In the genomic region with DNA sequence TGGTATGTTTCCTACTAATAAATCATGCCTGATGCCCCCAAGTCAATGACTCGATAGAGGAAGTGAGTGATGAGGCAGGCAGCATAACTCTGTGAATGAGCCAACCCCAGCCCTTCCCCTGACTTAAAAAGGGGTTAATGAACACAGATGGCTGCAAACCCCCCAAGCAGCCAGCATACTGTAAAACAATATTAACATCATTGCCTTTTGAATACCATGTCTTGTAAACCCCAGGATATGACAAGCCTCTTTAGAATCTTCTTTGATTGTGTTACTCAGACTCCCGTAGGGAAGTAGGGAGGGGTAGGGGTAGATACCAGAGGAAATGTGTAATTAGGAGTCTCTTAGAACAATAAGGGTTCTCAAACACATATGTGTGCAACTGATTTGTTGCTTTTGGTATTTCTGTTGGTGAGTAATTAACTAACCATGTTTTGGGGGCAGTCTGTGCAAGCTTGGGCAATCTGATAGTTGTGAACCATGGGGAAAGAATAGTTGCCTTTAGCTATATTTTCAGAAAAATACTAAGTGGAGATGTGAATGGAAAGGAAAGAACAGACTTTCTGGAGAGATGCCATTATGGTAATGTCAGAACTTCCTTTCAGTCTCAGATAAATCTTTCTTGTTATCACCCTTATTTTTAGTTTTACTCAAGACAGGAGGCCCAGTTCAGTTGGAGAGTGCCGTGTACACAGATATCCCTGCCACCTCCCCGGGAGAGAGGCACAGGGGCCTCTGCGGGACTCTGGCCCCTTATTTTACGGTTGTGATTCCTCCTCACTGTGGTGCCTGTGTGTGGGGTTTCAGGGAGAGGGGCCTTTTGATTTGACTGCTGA, we compare ENCODE assay signal across 1 cellular context.
TF ChIP-seq lines count a peak whose summit lies in the region.

No MANE protein-coding gene starts in this region.

TF ChIP-seq in SK-N-SH, 30 proteins besides CTCF, POLR2A, EP300 and RAD21 (continued from another document):
- TF ChIP-seq, protein P1, sequence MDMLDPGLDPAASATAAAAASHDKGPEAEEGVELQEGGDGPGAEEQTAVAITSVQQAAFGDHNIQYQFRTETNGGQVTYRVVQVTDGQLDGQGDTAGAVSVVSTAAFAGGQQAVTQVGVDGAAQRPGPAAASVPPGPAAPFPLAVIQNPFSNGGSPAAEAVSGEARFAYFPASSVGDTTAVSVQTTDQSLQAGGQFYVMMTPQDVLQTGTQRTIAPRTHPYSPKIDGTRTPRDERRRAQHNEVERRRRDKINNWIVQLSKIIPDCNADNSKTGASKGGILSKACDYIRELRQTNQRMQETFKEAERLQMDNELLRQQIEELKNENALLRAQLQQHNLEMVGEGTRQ (IDR thresholded peaks at IDR 0.05; ENCODE audit: borderline replicate concordance, low read depth, low read length): no peak
- TF ChIP-seq TEAD4 (IDR thresholded peaks at IDR 0.05; ENCODE audit: borderline replicate concordance, insufficient read depth) (peak; percentile 96), PBX3 (IDR thresholded peaks at IDR 0.05) (peak; percentile 95), REST (IDR thresholded peaks at IDR 0.05; ENCODE audit: low read depth, low read length) (peak; percentile 41; the same call in 1 of the 2 replicates), JUND (IDR thresholded peaks at IDR 0.05) (peak; percentile 89), GABPA (IDR thresholded peaks at IDR 0.05; ENCODE audit: low read depth) (no peak), NRF1 (IDR thresholded peaks at IDR 0.05; ENCODE audit: low read depth, low read length) (no peak), FOSL2 (IDR thresholded peaks at IDR 0.05; ENCODE audit: borderline replicate concordance, low read depth) (peak; percentile 90; the same call in 1 of the 2 replicates), ELF1 (IDR thresholded peaks at IDR 0.05) (peak; percentile 14; the same call in 1 of the 2 replicates)
